8 cellular contexts compared by ENCODE assay signal in genomic region chr16:57810197-57811024, GRCh38. TPM values are rescaled to one million over a fixed set of nuclear protein-coding genes. Genes with fewer than 3 reads are reported as not detected.
DNase-seq lines count a peak whose midpoint lies in the region; ATAC-seq and TF ChIP-seq lines count a peak whose summit lies in the region.

No MANE protein-coding gene starts in this region.

- peak overlapping the region; percentile 4 for H2BK120ac ChIP-seq in trophoblast cell (ENCODE audit: insufficient read depth, low read length, poor library complexity)

- H3K79me2 ChIP-seq in SK-N-SH (ENCODE audit: insufficient read depth) (no peaks in the 10 kb centered on the region), trophoblast cell (ENCODE audit: control insufficient read depth, insufficient read depth, low read length, poor library complexity) (peaks cover under 1% of the 10 kb centered on the region)

- no peak overlapping the region for H3K4ac ChIP-seq in trophoblast cell (ENCODE audit: low read depth, low read length)

- no peaks in the 10 kb centered on the region for H4K20me1 ChIP-seq in SK-N-SH (ENCODE audit: insufficient read depth)

- peak overlapping the region; percentile 24 for H4K8ac ChIP-seq in trophoblast cell (ENCODE audit: low read depth, low read length)

- no peak for TF ChIP-seq RAD21 in SK-N-SH (IDR thresholded peaks at IDR 0.05; ENCODE audit: low read length)

- H3K79me1 ChIP-seq in trophoblast cell (ENCODE audit: low read length): peaks cover 17% of the 10 kb centered on the region

- no peak for TF ChIP-seq CTCF in SK-N-SH (IDR thresholded peaks at IDR 0.05)

- DNase-seq in SK-N-SH (no peak), NCI-H748 (lab: John Stamatoyannopoulos, UW; ENCODE audit: unreplicated experiment) (peak; percentile 70), fibroblast of gingiva (ENCODE audit: low read depth) (peak; percentile 62), trophoblast cell (peak; percentile 84 to 85)
- peak; percentile 56 for DNase-seq in activated CD8-positive, alpha-beta memory T cell treated with anti-CD3 and anti-CD28 coated beads, Interleukin-2, amount 50 U/mL, for 1 hour (ENCODE audit: extremely low read depth)

- peak overlapping the region; percentile 7 for H2BK5ac ChIP-seq in trophoblast cell (ENCODE audit: low read depth, low read length, poor library complexity)

- H3K27ac ChIP-seq in SK-N-SH (ENCODE audit: low read depth in 2 of 2, low read length in 1 of 2) (no peak overlapping the region), trophoblast cell (ENCODE audit: low read depth, low read length) (no peak overlapping the region), urinary bladder (ENCODE audit: low read depth) (peak overlapping the region; percentile 19)

- H3K4me2 ChIP-seq in SK-N-SH: no peak overlapping the region
- H3K4me2 ChIP-seq in trophoblast cell (ENCODE audit: low read length): peak overlapping the region; percentile 6

- H3K27me3 ChIP-seq in SK-N-SH (ENCODE audit: insufficient read depth) (no peaks in the 10 kb centered on the region), trophoblast cell (ENCODE audit: insufficient read depth, low read length) (no peaks in the 10 kb centered on the region)

- H2AFZ ChIP-seq in SK-N-SH (ENCODE audit: low read depth) (no peak overlapping the region), trophoblast cell (ENCODE audit: insufficient read depth, low read length, poor library complexity) (peak overlapping the region; percentile 23)

- H3K4me3 ChIP-seq in SK-N-SH (ENCODE audit: low read depth in 2 of 2, low read length in 1 of 2) (no peak overlapping the region), trophoblast cell (ENCODE audit: low read depth, low read length) (no peak overlapping the region), urinary bladder (ENCODE audit: low read depth, low read length) (no peak overlapping the region)

- H4K91ac ChIP-seq in trophoblast cell (ENCODE audit: low read depth, low read length): peak overlapping the region; percentile 58

- H3K14ac ChIP-seq in trophoblast cell (ENCODE audit: low read length): peak overlapping the region; percentile 5

- ATAC-seq in SK-N-SH treated with all-trans-retinoic acid at 6 μM for 48 hours (peak; percentile 24; the same call in 2 of the 3 replicates), HG02943 (IDR thresholded peaks at IDR 0.05; ENCODE audit: low read depth, unreplicated experiment) (peak; percentile 100)

- no peak overlapping the region for H3K18ac ChIP-seq in trophoblast cell (ENCODE audit: low read length)

- peaks cover 8 to 22% of the 10 kb centered on the region in 2 experiments; a peak in 3 of 4 replicates for H3K4me1 ChIP-seq in SK-N-SH (ENCODE audit: control insufficient read depth in 1 of 2, insufficient read depth in 2 of 2, low read depth in 1 of 2, low read length in 1 of 2)
- peaks cover 28 to 32% of the 10 kb centered on the region in 2 experiments for H3K4me1 ChIP-seq in trophoblast cell (ENCODE audit: control insufficient read depth in 1 of 2, insufficient read depth in 2 of 2, low read length in 2 of 2)
- H3K4me1 ChIP-seq in urinary bladder (ENCODE audit: insufficient read depth): no peaks in the 10 kb centered on the region

- no peak for TF ChIP-seq EP300 in SK-N-SH (IDR thresholded peaks at IDR 0.05; ENCODE audit: borderline replicate concordance in 1 of 2, low read depth in 1 of 2, low read length in 1 of 2)

- H3F3A ChIP-seq in SK-N-SH (replicated peaks; ENCODE audit: insufficient read depth): peaks cover 8% of the 10 kb centered on the region

- H4K12ac ChIP-seq in trophoblast cell (ENCODE audit: low read depth, low read length): no peak overlapping the region

- H2BK12ac ChIP-seq in trophoblast cell (ENCODE audit: low read length): peak overlapping the region; percentile 45

- H2AK5ac ChIP-seq in trophoblast cell (ENCODE audit: low read length): peak overlapping the region; percentile 43

- H3K9me2 ChIP-seq in SK-N-SH: no peaks in the 10 kb centered on the region

- no peaks in the 10 kb centered on the region for H3K9me3 ChIP-seq in SK-N-SH
- H3K9me3 ChIP-seq in trophoblast cell (ENCODE audit: insufficient read depth, low read depth, low read length): no peaks in the 10 kb centered on the region

- WGBS in SK-N-SH (ENCODE audit: low lambda C conversion rate): 68% methylated on average over 6 of the region's 14 CpGs
- WGBS in trophoblast cell (ENCODE audit: extremely low coverage, insufficient coverage, insufficient read length): no CpG with 5 or more reads among the region's 14 CpGs
- 55% methylated on average over 14 of the region's 14 CpGs for WGBS in urinary bladder

- H3K36me3 ChIP-seq in SK-N-SH (replicated peaks in 1 of 2; ENCODE audit: control insufficient read depth in 1 of 2, insufficient read depth in 2 of 2, low read length in 1 of 2): no peaks in the 10 kb centered on the region
- no peaks in the 10 kb centered on the region for H3K36me3 ChIP-seq in trophoblast cell (ENCODE audit: control insufficient read depth in 1 of 2, insufficient read depth in 2 of 2, low read length in 2 of 2)
- no peaks in the 10 kb centered on the region for H3K36me3 ChIP-seq in urinary bladder (ENCODE audit: insufficient read depth)

- CTCF ChIA-PET in SK-N-SH (lab: Yijun Ruan, JAX): interaction anchor here (0.8 to 1.5 kb wide), 3 partner anchors 18 to 54 kb away, joined by 3 to 4 read pairs (median 3); no protein-coding TSS in a partner anchor

- H3K9ac ChIP-seq in SK-N-SH: no peak overlapping the region
- H3K9ac ChIP-seq in trophoblast cell (ENCODE audit: low read length): no peak overlapping the region

- no peak overlapping the region for H3K23ac ChIP-seq in trophoblast cell (ENCODE audit: low read length)

- POLR2A ChIA-PET in SK-N-SH (lab: Yijun Ruan, JAX): no interaction called here

TF ChIP-seq in SK-N-SH treated with all-trans-retinoic acid at 6 μM for 48 hours, 23 proteins besides CTCF, POLR2A, EP300 and RAD21:
- TF ChIP-seq ZNF70 (CRISPR knock-in tag; IDR thresholded peaks at IDR 0.05): no peak

TF ChIP-seq in SK-N-SH, 30 proteins besides CTCF, POLR2A, EP300 and RAD21:
- TF ChIP-seq TCF12 (IDR thresholded peaks at IDR 0.05): no peak
- no peak for TF ChIP-seq JUND (IDR thresholded peaks at IDR 0.05)
- TF ChIP-seq ZBTB33 (IDR thresholded peaks at IDR 0.05; ENCODE audit: borderline replicate concordance, low read depth): no peak
- TF ChIP-seq GABPA (IDR thresholded peaks at IDR 0.05; ENCODE audit: low read depth): no peak
- no peak for TF ChIP-seq RXRA (IDR thresholded peaks at IDR 0.05; ENCODE audit: borderline replicate concordance, low read depth)
- no peak for TF ChIP-seq ELF1 (IDR thresholded peaks at IDR 0.05)

RNA-seq across cellular contexts. Expression of gene KIFC3, which starts 8.1 kb away (rescaled TPM):
- polyA plus RNA-seq in SK-N-SH (2012; rRNA removed) (65.4 and 68.0 TPM in 2 replicates), urinary bladder (23.7 TPM)
- 24.2 and 42.8 TPM in 2 replicates for polyA plus RNA-seq in SK-N-SH (2012; cell fraction: cytosol; rRNA removed)
- 132 and 135 TPM in 2 replicates for polyA plus RNA-seq in SK-N-SH (2012; cell fraction: nucleus; rRNA removed)
- polyA plus RNA-seq in trophoblast cell (2013): 14.9 and 15.9 TPM in 2 replicates
- total RNA-seq in urinary bladder: 22.7 TPM
